Comparison of ENCODE assay signal across 11 cellular contexts in the genomic region with DNA sequence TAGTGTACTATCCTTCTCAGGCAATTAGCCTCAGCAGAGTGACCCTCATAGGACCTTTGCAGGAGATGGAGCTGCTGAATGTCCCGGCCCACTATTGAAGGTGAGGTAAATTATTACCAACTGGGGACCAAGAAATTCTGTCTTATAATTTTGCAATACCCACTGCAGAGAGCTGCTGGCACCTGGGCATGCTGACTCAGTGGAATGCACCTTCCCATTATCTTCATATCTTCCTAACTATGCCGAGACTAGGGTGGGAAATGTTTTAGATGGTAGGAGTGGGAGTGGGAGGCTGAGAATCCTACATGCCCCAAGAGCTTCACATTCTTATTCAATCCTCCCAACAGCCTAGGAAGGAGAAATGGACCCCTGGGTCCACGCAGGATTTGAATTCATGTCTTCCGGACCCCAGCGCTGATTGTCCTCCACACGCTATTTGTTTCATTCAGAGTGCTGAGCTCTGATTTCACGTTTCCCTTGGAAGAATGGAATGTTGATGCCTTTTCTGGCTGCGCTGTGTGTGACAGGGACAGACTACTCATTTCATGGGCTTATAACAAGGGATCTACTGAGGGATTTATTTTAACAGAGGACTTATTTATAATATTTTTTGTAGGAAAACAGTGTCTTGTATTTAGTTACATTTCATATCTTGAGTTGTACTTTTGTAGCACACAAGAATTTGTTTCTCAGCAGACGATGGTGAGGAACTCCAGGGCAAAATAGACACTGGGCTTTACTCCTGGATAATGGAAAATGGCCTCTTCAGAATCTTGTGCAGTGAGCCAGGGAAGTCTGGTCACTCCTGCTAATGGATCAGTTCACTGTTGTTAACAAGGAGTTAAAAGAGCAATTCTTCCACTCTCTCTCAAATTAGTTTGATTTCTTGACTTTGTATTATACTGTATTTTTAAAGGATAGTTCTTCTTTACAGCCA.
DNase-seq lines count a peak whose midpoint lies in the region; ATAC-seq and TF ChIP-seq lines count a peak whose summit lies in the region.
"Had no signal": no experiment of that assay in that cellular context is flagged by ENCODE, and none has a peak within 500 bp of the region (broad histone marks: within the 10 kb centered on the region; RNA-seq: fewer than 3 reads in every experiment).

No MANE protein-coding gene starts in this region.

- H2AFZ ChIP-seq in parathyroid adenoma (peak overlapping the region; percentile 16), GM23338 (no peak overlapping the region)

- no peaks in the 10 kb centered on the region for H3F3A ChIP-seq in GM23338 (replicated peaks; ENCODE audit: low read depth)

- no peak overlapping the region for H3K4me3 Mint-ChIP-seq in GM23338

- H3K4me1 ChIP-seq in effector memory CD4-positive, alpha-beta T cell (ENCODE audit: control insufficient read depth, insufficient read depth, low read length, poor library complexity, severe bottlenecking) = peaks cover 65% of the 10 kb centered on the region
- H3K4me1 ChIP-seq in parathyroid adenoma (peaks cover 31% of the 10 kb centered on the region), BE2C (peaks cover 26% of the 10 kb centered on the region), GM23338 (ENCODE audit: insufficient read depth) (no peaks in the 10 kb centered on the region; the same call in 1 of the 2 replicates)

- no peak overlapping the region for H3K9ac ChIP-seq in parathyroid adenoma

- H3K4me1 Mint-ChIP-seq in GM23338 = peaks cover 30% of the 10 kb centered on the region

- H3K79me2 ChIP-seq in parathyroid adenoma (peaks cover 2% of the 10 kb centered on the region), GM23338 (replicated peaks; ENCODE audit: insufficient read depth) (peaks cover 12% of the 10 kb centered on the region)

- no peak overlapping the region for H3K4me3 ChIP-seq in effector memory CD4-positive, alpha-beta T cell (ENCODE audit: insufficient read depth, low read depth, low read length, poor library complexity, severe bottlenecking)
- H3K4me3 ChIP-seq in parathyroid adenoma (ENCODE audit: low read depth, low read length) (no peak overlapping the region), BE2C (ENCODE audit: low read depth, low read length) (no peak overlapping the region), GM23338 (no peak overlapping the region)

- H3K27ac Mint-ChIP-seq in GM23338 = no peak overlapping the region

- peak overlapping the region; percentile 73 for H3K27ac ChIP-seq in effector memory CD4-positive, alpha-beta T cell (ENCODE audit: insufficient read depth, low read length, poor library complexity, severe bottlenecking)
- peak overlapping the region; percentile 7 for H3K27ac ChIP-seq in parathyroid adenoma
- no peak overlapping the region for H3K27ac ChIP-seq in GM23338 (ENCODE audit: low read depth)

- no peaks in the 10 kb centered on the region for H3K36me3 ChIP-seq in effector memory CD4-positive, alpha-beta T cell (ENCODE audit: control insufficient read depth, insufficient read depth, low read length)
- H3K36me3 ChIP-seq in parathyroid adenoma (ENCODE audit: control insufficient read depth, insufficient read depth, low read length) = no peaks in the 10 kb centered on the region
- H3K36me3 ChIP-seq in BE2C = no peaks in the 10 kb centered on the region
- no peaks in the 10 kb centered on the region for H3K36me3 ChIP-seq in GM23338 (ENCODE audit: insufficient read depth)

- H3K4me2 ChIP-seq in parathyroid adenoma (ENCODE audit: low read length) (no peak overlapping the region), GM23338 (no peak overlapping the region)

- no peaks in the 10 kb centered on the region for H3K9me3 ChIP-seq in effector memory CD4-positive, alpha-beta T cell (ENCODE audit: control insufficient read depth, low read length)
- H3K9me3 ChIP-seq in parathyroid adenoma (ENCODE audit: control insufficient read depth, low read length) (no peaks in the 10 kb centered on the region), BE2C (no peaks in the 10 kb centered on the region)

- 0 out of 2 replicates have a peak, but pooled peaks cover 16% of the 10 kb centered on the region for H4K20me1 ChIP-seq in GM23338 (replicated peaks; ENCODE audit: insufficient read depth)

- no peaks in the 10 kb centered on the region for H3K9me2 ChIP-seq in GM23338 (ENCODE audit: insufficient read depth)

- H3K36me3 Mint-ChIP-seq in GM23338 (ENCODE audit: low read depth) = no peaks in the 10 kb centered on the region

- H3K9me3 Mint-ChIP-seq in GM23338 = no peaks in the 10 kb centered on the region

- DNase-seq in COLO829 (ENCODE audit: low spot score) (peak; percentile 37), RPMI7951 (ENCODE audit: low read depth) (peak; percentile 33), amniotic stem cell (lab: John Stamatoyannopoulos, UW) (no peak), BE2C (no peak), GM23338 (ENCODE audit: low spot score) (no peak)
- no peak for DNase-seq in effector memory CD4-positive, alpha-beta T cell
- DNase-seq: effector CD8-positive, alpha-beta T cell; left cardiac atrium; NCI-H526 treated with DMSO at 0.1 percent for 48 hours; nucleus accumbens had no signal

- no peaks in the 10 kb centered on the region for H3K27me3 ChIP-seq in effector memory CD4-positive, alpha-beta T cell (replicated peaks; ENCODE audit: control insufficient read depth, insufficient read depth, low read length, poor library complexity, severe bottlenecking)
- H3K27me3 ChIP-seq in parathyroid adenoma (ENCODE audit: control insufficient read depth, insufficient read depth, low read length) (no peaks in the 10 kb centered on the region), BE2C (no peaks in the 10 kb centered on the region), GM23338 (ENCODE audit: insufficient read depth) (no peaks in the 10 kb centered on the region)

- no peak for ATAC-seq in GM23338
- ATAC-seq: left cardiac atrium had no signal

- H3K27me3 Mint-ChIP-seq in GM23338 (ENCODE audit: insufficient read depth, low read depth, poor library complexity) = peaks cover 11% of the 10 kb centered on the region

- TF ChIP-seq CTCF in parathyroid adenoma (IDR thresholded peaks at IDR 0.05) = no peak
- TF ChIP-seq CTCF in BE2C (IDR thresholded peaks at IDR 0.05; ENCODE audit: low read depth, low read length) = no peak
- no peak for TF ChIP-seq CTCF in GM23338 (conservative IDR thresholded peaks at IDR 0.05; ENCODE audit: low read depth in 2 of 2)

TF ChIP-seq in GM23338, 12 proteins besides CTCF, POLR2A, EP300 and RAD21 (continues in another document):
- TF ChIP-seq, protein P1, sequence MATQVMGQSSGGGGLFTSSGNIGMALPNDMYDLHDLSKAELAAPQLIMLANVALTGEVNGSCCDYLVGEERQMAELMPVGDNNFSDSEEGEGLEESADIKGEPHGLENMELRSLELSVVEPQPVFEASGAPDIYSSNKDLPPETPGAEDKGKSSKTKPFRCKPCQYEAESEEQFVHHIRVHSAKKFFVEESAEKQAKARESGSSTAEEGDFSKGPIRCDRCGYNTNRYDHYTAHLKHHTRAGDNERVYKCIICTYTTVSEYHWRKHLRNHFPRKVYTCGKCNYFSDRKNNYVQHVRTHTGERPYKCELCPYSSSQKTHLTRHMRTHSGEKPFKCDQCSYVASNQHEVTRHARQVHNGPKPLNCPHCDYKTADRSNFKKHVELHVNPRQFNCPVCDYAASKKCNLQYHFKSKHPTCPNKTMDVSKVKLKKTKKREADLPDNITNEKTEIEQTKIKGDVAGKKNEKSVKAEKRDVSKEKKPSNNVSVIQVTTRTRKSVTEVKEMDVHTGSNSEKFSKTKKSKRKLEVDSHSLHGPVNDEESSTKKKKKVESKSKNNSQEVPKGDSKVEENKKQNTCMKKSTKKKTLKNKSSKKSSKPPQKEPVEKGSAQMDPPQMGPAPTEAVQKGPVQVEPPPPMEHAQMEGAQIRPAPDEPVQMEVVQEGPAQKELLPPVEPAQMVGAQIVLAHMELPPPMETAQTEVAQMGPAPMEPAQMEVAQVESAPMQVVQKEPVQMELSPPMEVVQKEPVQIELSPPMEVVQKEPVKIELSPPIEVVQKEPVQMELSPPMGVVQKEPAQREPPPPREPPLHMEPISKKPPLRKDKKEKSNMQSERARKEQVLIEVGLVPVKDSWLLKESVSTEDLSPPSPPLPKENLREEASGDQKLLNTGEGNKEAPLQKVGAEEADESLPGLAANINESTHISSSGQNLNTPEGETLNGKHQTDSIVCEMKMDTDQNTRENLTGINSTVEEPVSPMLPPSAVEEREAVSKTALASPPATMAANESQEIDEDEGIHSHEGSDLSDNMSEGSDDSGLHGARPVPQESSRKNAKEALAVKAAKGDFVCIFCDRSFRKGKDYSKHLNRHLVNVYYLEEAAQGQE (IDR thresholded peaks at IDR 0.05; ENCODE audit: unreplicated experiment) = no peak
- TF ChIP-seq, protein P2, sequence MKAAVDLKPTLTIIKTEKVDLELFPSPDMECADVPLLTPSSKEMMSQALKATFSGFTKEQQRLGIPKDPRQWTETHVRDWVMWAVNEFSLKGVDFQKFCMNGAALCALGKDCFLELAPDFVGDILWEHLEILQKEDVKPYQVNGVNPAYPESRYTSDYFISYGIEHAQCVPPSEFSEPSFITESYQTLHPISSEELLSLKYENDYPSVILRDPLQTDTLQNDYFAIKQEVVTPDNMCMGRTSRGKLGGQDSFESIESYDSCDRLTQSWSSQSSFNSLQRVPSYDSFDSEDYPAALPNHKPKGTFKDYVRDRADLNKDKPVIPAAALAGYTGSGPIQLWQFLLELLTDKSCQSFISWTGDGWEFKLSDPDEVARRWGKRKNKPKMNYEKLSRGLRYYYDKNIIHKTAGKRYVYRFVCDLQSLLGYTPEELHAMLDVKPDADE (IDR thresholded peaks at IDR 0.05) = no peak
- TF ChIP-seq NANOG (IDR thresholded peaks at IDR 0.05; ENCODE audit: borderline replicate concordance) (no peak), STAT1 (IDR thresholded peaks at IDR 0.05; ENCODE audit: unreplicated experiment) (no peak), EZH2 (IDR thresholded peaks at IDR 0.05; ENCODE audit: low read depth, unreplicated experiment) (no peak), POLR2AphosphoS5 (IDR thresholded peaks at IDR 0.05; ENCODE audit: low read depth) (no peak), EZH2phosphoT487 (IDR thresholded peaks at IDR 0.05; ENCODE audit: unreplicated experiment) (no peak), ZNF331 (CRISPR knock-in tag; IDR thresholded peaks at IDR 0.05; ENCODE audit: low read depth) (no peak), ZNF114 (CRISPR knock-in tag; IDR thresholded peaks at IDR 0.05) (no peak), CREB1 (CRISPR knock-in tag; IDR thresholded peaks at IDR 0.05; ENCODE audit: low read depth) (no peak), JUNB (IDR thresholded peaks at IDR 0.05; ENCODE audit: unreplicated experiment) (no peak)

Comparison
In these comparisons a context has a peak if more than half of its experiments do, and no peak if none do; other contexts are left out.
1. DNase-seq: peak in COLO829 (single experiment) and RPMI7951 (single experiment); none in effector memory CD4-positive, alpha-beta T cell (0 of 3), amniotic stem cell (single experiment), BE2C (single experiment) and GM23338 (single experiment).